In genomic region chr4:112327950-112328349, GRCh38 we compare ENCODE assay signal across 9 cellular contexts. TPM values are rescaled to one million over a fixed set of nuclear protein-coding genes. Genes with fewer than 3 reads are reported as not detected.
DNase-seq lines count a peak whose midpoint lies in the region; ATAC-seq and TF ChIP-seq lines count a peak whose summit lies in the region.
"Had no signal": no experiment of that assay in that cellular context is flagged by ENCODE, and none has a peak within 500 bp of the region (broad histone marks: within the 10 kb centered on the region; RNA-seq: fewer than 3 reads in every experiment).

No MANE protein-coding gene starts in this region.

- H3K9me2 ChIP-seq in PC-3 (replicated peaks; ENCODE audit: low read length): no peaks in the 10 kb centered on the region

- POLR2A ChIA-PET in PC-3 (lab: Charles Lee; ENCODE audit: unreplicated experiment): no interaction called here

- intact Hi-C loops in PC-3 (cut with micrococcal nuclease): loop anchor here (1.0 to 5.0 kb wide), 4 partner anchors 196 to 434 kb away; no protein-coding TSS in a partner anchor

- H3K4me3 ChIP-seq in PC-3 (ENCODE audit: low read length): no peak overlapping the region
- no peak overlapping the region for H3K4me3 ChIP-seq in parathyroid adenoma (ENCODE audit: low read depth, low read length)
- H3K4me3 ChIP-seq: lung had no signal

- no peaks in the 10 kb centered on the region for H3K36me3 ChIP-seq in PC-3 (ENCODE audit: low read depth, low read length)
- H3K36me3 ChIP-seq in parathyroid adenoma (ENCODE audit: control insufficient read depth, insufficient read depth, low read length): no peaks in the 10 kb centered on the region

- H3K4me1 ChIP-seq in PC-3 (ENCODE audit: insufficient read depth, low read length) (no peaks in the 10 kb centered on the region), parathyroid adenoma (no peaks in the 10 kb centered on the region)

- no peaks in the 10 kb centered on the region for H3F3A ChIP-seq in PC-3 (ENCODE audit: low read length, unreplicated experiment)

- no peaks in the 10 kb centered on the region for H4K20me1 ChIP-seq in PC-3 (ENCODE audit: low read length)

- H3K4me2 ChIP-seq in PC-3 (ENCODE audit: low read length) (no peak overlapping the region), parathyroid adenoma (ENCODE audit: low read length) (no peak overlapping the region)

- TF ChIP-seq CTCF in 22Rv1 (IDR thresholded peaks at IDR 0.05): peak; percentile 72
- TF ChIP-seq CTCF in PC-3 (conservative IDR thresholded peaks at IDR 0.05; ENCODE audit: low read depth, low read length): peak; percentile 66
- TF ChIP-seq CTCF in parathyroid adenoma (IDR thresholded peaks at IDR 0.05): peak; percentile 29

- H3K27ac ChIP-seq in 22Rv1 (no peak overlapping the region), PC-3 (ENCODE audit: low read length) (no peak overlapping the region), parathyroid adenoma (no peak overlapping the region)

- DNase-seq in EL: peak; percentile 54
- DNase-seq in HT-29 (ENCODE audit: low spot score): peak; percentile 70
- DNase-seq in PC-3: peak; percentile 72
- no peak for DNase-seq in mucosa of gallbladder (ENCODE audit: low spot score)

- ATAC-seq in GM21717 (IDR thresholded peaks at IDR 0.05; ENCODE audit: unreplicated experiment) (peak; percentile 81), PC-3 (peak; percentile 64), esophagus mucosa (peak; percentile 56)

- H3K9ac ChIP-seq in PC-3 (ENCODE audit: low read length) (no peak overlapping the region), parathyroid adenoma (no peak overlapping the region)

- H3K9me3 ChIP-seq in PC-3 (ENCODE audit: low read length): no peaks in the 10 kb centered on the region
- H3K9me3 ChIP-seq in parathyroid adenoma (ENCODE audit: control insufficient read depth, low read length): no peaks in the 10 kb centered on the region

- H2AFZ ChIP-seq in PC-3 (ENCODE audit: low read length) (no peak overlapping the region), parathyroid adenoma (no peak overlapping the region)

- no TSS peak for BruUV-seq in PC-3 (replicated peaks; lab: Mats Ljungman, UMichigan)

- H3K27me3 ChIP-seq in PC-3 (ENCODE audit: low read length) (no peaks in the 10 kb centered on the region), parathyroid adenoma (ENCODE audit: control insufficient read depth, insufficient read depth, low read length) (no peaks in the 10 kb centered on the region)

- H3K79me2 ChIP-seq in PC-3 (ENCODE audit: low read length) (no peaks in the 10 kb centered on the region), parathyroid adenoma (no peaks in the 10 kb centered on the region)

- CTCF ChIA-PET in PC-3 (lab: Charles Lee): no interaction called here

RNA-seq across cellular contexts. Expression of gene ALPK1, which starts 30.8 kb away (rescaled TPM):
- total RNA-seq in HT-29 (2014; rRNA removed; shearing (Covaris generic)): 3.2 and 4.9 TPM in 2 replicates
- total RNA-seq in PC-3 (2014; rRNA removed) (4.2 and 4.3 TPM in 2 replicates), esophagus mucosa (14.5 TPM), mucosa of gallbladder (21.3 TPM)

RNA-seq across cellular contexts. Expression of gene TIFA, which starts 42.2 kb away (rescaled TPM):
- 5.9 and 10.1 TPM in 2 replicates for total RNA-seq in HT-29 (2014; rRNA removed; shearing (Covaris generic))
- 9.4 and 12.5 TPM in 2 replicates for total RNA-seq in PC-3 (2014; rRNA removed)
- total RNA-seq in esophagus mucosa: 12.2 TPM
- total RNA-seq in mucosa of gallbladder: 9.6 TPM
